1 cellular context compared by ENCODE assay signal in genomic region chr15:34620814-34621213, GRCh38.
TF ChIP-seq lines count a peak whose summit lies in the region.

No MANE protein-coding gene starts in this region.

TF ChIP-seq in K562, 482 proteins besides CTCF, POLR2A, EP300 and RAD21 (continued from another document):
- no peak for TF ChIP-seq PRDM10 (IDR thresholded peaks at IDR 0.05; ENCODE audit: partially characterized antibody)
